22 cellular contexts compared by ENCODE assay signal in the genomic region with DNA sequence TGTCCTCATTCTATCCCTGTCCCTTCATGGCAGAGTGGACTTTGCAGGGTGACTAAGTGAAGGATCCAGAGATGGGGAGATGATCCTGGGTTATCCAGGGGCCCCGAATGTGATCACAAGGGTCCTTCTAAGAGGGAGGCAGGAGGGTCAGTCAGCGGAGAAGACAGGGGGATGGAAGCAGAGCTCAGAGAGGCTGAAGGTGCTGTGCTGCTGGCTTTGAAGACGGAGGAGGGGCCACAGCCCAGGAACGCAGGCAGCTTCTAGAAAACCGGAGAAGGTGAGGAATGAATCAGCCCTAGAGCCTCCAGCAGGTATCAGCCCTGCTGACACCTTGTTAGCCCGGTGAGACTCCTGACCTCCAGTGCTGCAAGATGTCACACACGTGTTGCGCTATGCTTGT.
DNase-seq lines count a peak whose midpoint lies in the region; ATAC-seq, FAIRE-seq and TF ChIP-seq lines count a peak whose summit lies in the region.
"Had no signal": no experiment of that assay in that cellular context is flagged by ENCODE, and none has a peak within 500 bp of the region (broad histone marks: within the 10 kb centered on the region; RNA-seq: fewer than 3 reads in every experiment).

No MANE protein-coding gene starts in this region.

- ATAC-seq in Right ventricle myocardium superior (ENCODE audit: poor library complexity): no peak
- no peak for ATAC-seq in psoas muscle
- no peak for ATAC-seq in GM19467 (IDR thresholded peaks at IDR 0.05; ENCODE audit: unreplicated experiment)
- ATAC-seq: A549, GM23338 had no signal

- H3K9ac ChIP-seq in astrocyte (ENCODE audit: low read length) (no peak overlapping the region), mesenchymal stem cell (ENCODE audit: low read length) (no peak overlapping the region)

- H3K14ac ChIP-seq in mesenchymal stem cell (ENCODE audit: low read length in 2 of 2): no peak overlapping the region

- peaks cover 23% of the 10 kb centered on the region for H3K27me3 Mint-ChIP-seq in astrocyte (ENCODE audit: low read depth, unreplicated experiment)
- H3K27me3 Mint-ChIP-seq in activated T-helper 2 cell treated with anti-CD3 and anti-CD28 coated beads, Interferon-gamma antibody, Interleukin-2, Interleukin-4, amounts not matched to agents 10 μg/mL and 5 μg/mL and 100 μg/mL, durations not matched to agents 14 hours and 24 hours and 36 hours (ENCODE audit: low read depth): no peaks in the 10 kb centered on the region
- H3K27me3 Mint-ChIP-seq: CD4-positive, alpha-beta memory T cell had no signal

- H3K36me3 Mint-ChIP-seq in astrocyte (ENCODE audit: low read depth, unreplicated experiment): peaks cover 3% of the 10 kb centered on the region
- H3K36me3 Mint-ChIP-seq in activated T-helper 2 cell treated with anti-CD3 and anti-CD28 coated beads, Interferon-gamma antibody, Interleukin-2, Interleukin-4, amounts not matched to agents 10 μg/mL and 5 μg/mL and 100 μg/mL, durations not matched to agents 14 hours and 24 hours and 36 hours (ENCODE audit: low read depth): no peaks in the 10 kb centered on the region

- H4K91ac ChIP-seq in mesenchymal stem cell (ENCODE audit: low read length): no peak overlapping the region

- no peak overlapping the region for H3K4me3 ChIP-seq in astrocyte (ENCODE audit: insufficient read depth, low read depth, low read length)
- no peak overlapping the region for H3K4me3 ChIP-seq in mesenchymal stem cell (ENCODE audit: insufficient read depth in 1 of 2, low read depth in 1 of 2, low read length in 2 of 2)
- H3K4me3 ChIP-seq in psoas muscle: no peak overlapping the region
- H3K4me3 ChIP-seq: A549, GM23338, HAP-1 had no signal

- peaks cover 23% of the 10 kb centered on the region for H3K4me1 ChIP-seq in astrocyte (ENCODE audit: insufficient read depth, low read length)
- H3K4me1 ChIP-seq in mesenchymal stem cell (ENCODE audit: control insufficient read depth, insufficient read depth, low read depth, low read length): peaks cover 27% of the 10 kb centered on the region
- peaks cover 21% of the 10 kb centered on the region for H3K4me1 ChIP-seq in psoas muscle
- H3K4me1 ChIP-seq: HAP-1 had no signal

- H3K9me3 ChIP-seq in astrocyte (ENCODE audit: insufficient read depth, low read depth, low read length) (peaks cover 13% of the 10 kb centered on the region), mesenchymal stem cell (ENCODE audit: control insufficient read depth, low read length) (peaks cover 43% of the 10 kb centered on the region), psoas muscle (no peaks in the 10 kb centered on the region)

- H3K79me2 ChIP-seq in astrocyte (ENCODE audit: insufficient read depth, low read length): no peaks in the 10 kb centered on the region

- H3K27me3 ChIP-seq in astrocyte (ENCODE audit: insufficient read depth, low read length): no peaks in the 10 kb centered on the region
- peaks cover 0 to 9% of the 10 kb centered on the region in 2 experiments for H3K27me3 ChIP-seq in mesenchymal stem cell (ENCODE audit: control insufficient read depth in 1 of 2, insufficient read depth in 1 of 2, low read length in 2 of 2)
- H3K27me3 ChIP-seq in psoas muscle (ENCODE audit: insufficient read depth in 3 of 3, low read length in 2 of 3): peaks cover 0 to 20% (median 0%) of the 10 kb centered on the region in 3 donors

- H4K20me1 ChIP-seq in astrocyte (ENCODE audit: insufficient read depth, low read length): no peaks in the 10 kb centered on the region

- peak overlapping the region; percentile 1 for H2AK5ac ChIP-seq in mesenchymal stem cell (ENCODE audit: low read length, severe bottlenecking)

- no peak for FAIRE-seq in astrocyte (lab: Jason Lieb, UNC)
- FAIRE-seq: A549, G401.6, GM12892, H54 had no signal

- no peak overlapping the region for H3K4me3 Mint-ChIP-seq in astrocyte (ENCODE audit: unreplicated experiment)
- H3K4me3 Mint-ChIP-seq in activated T-helper 2 cell treated with anti-CD3 and anti-CD28 coated beads, Interferon-gamma antibody, Interleukin-2, Interleukin-4, amounts not matched to agents 10 μg/mL and 5 μg/mL and 100 μg/mL, durations not matched to agents 14 hours and 24 hours and 36 hours (ENCODE audit: low read depth): no peak overlapping the region
- H3K4me3 Mint-ChIP-seq: CD4-positive, alpha-beta memory T cell; GM23338; HFFc6 had no signal

- H2BK120ac ChIP-seq in mesenchymal stem cell (ENCODE audit: low read depth, low read length): no peak overlapping the region

- WGBS in mesenchymal stem cell: 95% methylated on average over 8 of the region's 8 CpGs
- 94 to 98% (median 97%) methylated on average over 8 of the region's 8 CpGs for WGBS in psoas muscle, 3 donors

- H3K36me3 ChIP-seq in astrocyte (ENCODE audit: insufficient read depth, low read length) (no peaks in the 10 kb centered on the region), mesenchymal stem cell (ENCODE audit: control insufficient read depth in 1 of 2, insufficient read depth in 2 of 2, low read depth in 1 of 2, low read length in 2 of 2) (no peaks in the 10 kb centered on the region), psoas muscle (ENCODE audit: insufficient read depth in 1 of 2, low read depth in 1 of 2) (no peaks in the 10 kb centered on the region)
- H3K36me3 ChIP-seq: HAP-1 had no signal

- H2AFZ ChIP-seq in astrocyte (ENCODE audit: low read depth, low read length) (no peak overlapping the region), mesenchymal stem cell (ENCODE audit: low read depth, low read length) (no peak overlapping the region)
- H2AFZ ChIP-seq: GM23338 had no signal

- H3K27ac ChIP-seq in astrocyte (ENCODE audit: low read depth, low read length) (no peak overlapping the region), mesenchymal stem cell (ENCODE audit: low read length, poor library complexity, severe bottlenecking) (no peak overlapping the region), psoas muscle (no peak overlapping the region)
- H3K27ac ChIP-seq: A549 had no signal

- TF ChIP-seq CTCF in astrocyte (IDR thresholded peaks at IDR 0.05; ENCODE audit: insufficient read depth, low read depth, low read length) (no peak), psoas muscle (IDR thresholded peaks at IDR 0.05) (no peak)

- H3K4me2 ChIP-seq in astrocyte (ENCODE audit: low read length) (no peak overlapping the region), mesenchymal stem cell (ENCODE audit: low read length, poor library complexity, severe bottlenecking) (no peak overlapping the region)
- H3K4me2 ChIP-seq: A549, GM23338 had no signal

- H3K9me3 Mint-ChIP-seq in astrocyte (ENCODE audit: unreplicated experiment): peaks cover 46% of the 10 kb centered on the region
- H3K9me3 Mint-ChIP-seq in activated T-helper 2 cell treated with anti-CD3 and anti-CD28 coated beads, Interferon-gamma antibody, Interleukin-2, Interleukin-4, amounts not matched to agents 10 μg/mL and 5 μg/mL and 100 μg/mL, durations not matched to agents 14 hours and 24 hours and 36 hours: peaks cover 52% of the 10 kb centered on the region

- H3K23ac ChIP-seq in mesenchymal stem cell (ENCODE audit: low read length in 2 of 2): no peak overlapping the region

- intact Hi-C loops in Right ventricle myocardium superior (cut with DNase I) (loop anchor here (10.0 kb wide), 1 partner anchor 57 kb away; no protein-coding TSS in a partner anchor), cardiac septum (cut with DNase I) (no loop called here), psoas muscle (cut with DNase I) (no loop called here)
- intact Hi-C loops in activated T-helper 2 cell treated with anti-CD3 and anti-CD28 coated beads, Interferon-gamma antibody, Interleukin-2, Interleukin-4, amounts not matched to agents 10 μg/mL and 5 μg/mL and 100 μg/mL, durations not matched to agents 14 hours and 24 hours and 36 hours (cut with micrococcal nuclease): no loop called here

- no peak overlapping the region for H3K4ac ChIP-seq in mesenchymal stem cell (ENCODE audit: low read depth in 1 of 2, low read length in 2 of 2)

- peak; percentile 1 for DNase-seq in Right ventricle myocardium superior
- no peak for DNase-seq in cardiac septum (ENCODE audit: low spot score)
- DNase-seq in astrocyte (ENCODE audit: low read depth): no peak
- DNase-seq in mesenchymal stem cell: no peak
- DNase-seq in psoas muscle: peak; percentile 1 to 26
- no peak for DNase-seq in activated T-helper 2 cell treated with anti-CD3 and anti-CD28 coated beads, Interferon-gamma antibody, Interleukin-2, Interleukin-4, amounts not matched to agents 10 μg/mL and 5 μg/mL and 100 μg/mL, durations not matched to agents 14 hours and 24 hours and 36 hours (ENCODE audit: low spot score)
- DNase-seq: 8988T, ACHN, C1 segment of cervical spinal cord, Calu3, COR-L47, DMS53, DMS79 treated with DMSO at 0.1 percent for 48 hours, HFFc6 had no signal

- peaks cover 16% of the 10 kb centered on the region for H3K4me1 Mint-ChIP-seq in astrocyte (ENCODE audit: low read depth, unreplicated experiment)
- H3K4me1 Mint-ChIP-seq in activated T-helper 2 cell treated with anti-CD3 and anti-CD28 coated beads, Interferon-gamma antibody, Interleukin-2, Interleukin-4, amounts not matched to agents 10 μg/mL and 5 μg/mL and 100 μg/mL, durations not matched to agents 14 hours and 24 hours and 36 hours (ENCODE audit: low read depth): no peaks in the 10 kb centered on the region
- H3K4me1 Mint-ChIP-seq: CD4-positive, alpha-beta memory T cell had no signal

- H2BK12ac ChIP-seq in mesenchymal stem cell (ENCODE audit: low read length in 2 of 2): no peak overlapping the region

- no peak overlapping the region for H3K18ac ChIP-seq in mesenchymal stem cell (ENCODE audit: low read depth in 1 of 2, low read length in 2 of 2)

- H3K27ac Mint-ChIP-seq in astrocyte (ENCODE audit: unreplicated experiment): peak overlapping the region; percentile 84
- no peak overlapping the region for H3K27ac Mint-ChIP-seq in activated T-helper 2 cell treated with anti-CD3 and anti-CD28 coated beads, Interferon-gamma antibody, Interleukin-2, Interleukin-4, amounts not matched to agents 10 μg/mL and 5 μg/mL and 100 μg/mL, durations not matched to agents 14 hours and 24 hours and 36 hours
- H3K27ac Mint-ChIP-seq: GM23338, HFFc6 had no signal

- no peaks in the 10 kb centered on the region for H3K79me1 ChIP-seq in mesenchymal stem cell (replicated peaks; ENCODE audit: low read length, poor library complexity, severe bottlenecking)

- no peak overlapping the region for H4K8ac ChIP-seq in mesenchymal stem cell (ENCODE audit: low read length)

- no peak overlapping the region for H2BK5ac ChIP-seq in mesenchymal stem cell (ENCODE audit: low read depth, low read length, poor library complexity, severe bottlenecking)

- no peak overlapping the region for H2BK15ac ChIP-seq in mesenchymal stem cell (ENCODE audit: low read depth, poor library complexity, severe bottlenecking)

Comparison
In these comparisons a context has a peak if more than half of its experiments do, and no peak if none do; other contexts are left out.
1. DNase-seq: peak in Right ventricle myocardium superior (single experiment) and psoas muscle (2 of 2); none in cardiac septum (single experiment), astrocyte (single experiment), mesenchymal stem cell (single experiment) and activated T-helper 2 cell treated with anti-CD3 and anti-CD28 coated beads, Interferon-gamma antibody, Interleukin-2, Interleukin-4, amounts not matched to agents 10 μg/mL and 5 μg/mL and 100 μg/mL, durations not matched to agents 14 hours and 24 hours and 36 hours (single experiment).